ENCODE assay signal across 26 cellular contexts in genomic region chr12:114649585-114649984, GRCh38. TPM values are rescaled to one million over a fixed set of nuclear protein-coding genes. Genes with fewer than 3 reads are reported as not detected.
"Had no signal": no experiment of that assay in that cellular context is flagged by ENCODE, and none has a peak within 500 bp of the region (broad histone marks: within the 10 kb centered on the region; RNA-seq: fewer than 3 reads in every experiment).

No MANE protein-coding gene starts in this region.

- H3K27me3 ChIP-seq: gastrocnemius medialis, pancreas, suprapubic skin, thyroid gland, upper lobe of left lung had no signal

- H3K27me3 Mint-ChIP-seq: central memory CD8-positive, alpha-beta T cell had no signal

- H3K4me1 Mint-ChIP-seq: central memory CD8-positive, alpha-beta T cell; naive thymus-derived CD4-positive, alpha-beta T cell; nephron progenitor cell; stimulated activated effector memory CD8-positive, alpha-beta T cell treated with anti-CD3 and anti-CD28 coated beads, Interleukin-12 subunit alpha, Interleukin-12 subunit beta, amount 100 ng/mL, for 72 hours had no signal

- DNase-seq: cortex of kidney; dorsolateral prefrontal cortex; effector CD8-positive, alpha-beta T cell; gastrocnemius medialis; kidney; left cardiac atrium; left ventricle myocardium inferior; mesenchymal stem cell; naive thymus-derived CD4-positive, alpha-beta T cell; nephron progenitor cell; nucleus accumbens; pancreas; right cardiac atrium; stimulated activated CD4-positive, alpha-beta T cell treated with anti-CD3 and anti-CD28 coated beads, Interleukin-2, amount 100 ng/mL, for 48 hours; stimulated activated CD8-positive, alpha-beta memory T cell treated with anti-CD3 and anti-CD28 coated beads, Interleukin-4, amount 100 ng/mL, for 48 hours; stimulated activated naive CD8-positive, alpha-beta T cell treated with anti-CD3 and anti-CD28 coated beads, Interleukin-15, Interleukin-2, amounts not matched to agents 100 U/mL and 50 U/mL, for 24 hours; thyroid gland; upper lobe of left lung had no signal

- H3K9me3 ChIP-seq: esophagus muscularis mucosa, gastrocnemius medialis, left ventricle myocardium inferior, pancreas, suprapubic skin, thyroid gland, upper lobe of left lung had no signal

- H3K4me2 ChIP-seq: smooth muscle cell had no signal

- H3K27ac Mint-ChIP-seq: naive thymus-derived CD4-positive, alpha-beta T cell; nephron progenitor cell; progenitor cell of endocrine pancreas; stimulated activated effector memory CD8-positive, alpha-beta T cell treated with anti-CD3 and anti-CD28 coated beads, Interleukin-12 subunit alpha, Interleukin-12 subunit beta, amount 100 ng/mL, for 72 hours had no signal

- H3K4me3 Mint-ChIP-seq: central memory CD8-positive, alpha-beta T cell; naive thymus-derived CD4-positive, alpha-beta T cell; nephron progenitor cell; stimulated activated effector memory CD8-positive, alpha-beta T cell treated with anti-CD3 and anti-CD28 coated beads, Interleukin-12 subunit alpha, Interleukin-12 subunit beta, amount 100 ng/mL, for 72 hours had no signal

- H3K9me3 Mint-ChIP-seq: nephron progenitor cell had no signal

- ATAC-seq: gastrocnemius medialis; left cardiac atrium; naive thymus-derived CD4-positive, alpha-beta T cell; pancreas; right cardiac atrium; stimulated activated effector memory CD8-positive, alpha-beta T cell treated with anti-CD3 and anti-CD28 coated beads, Interleukin-12 subunit alpha, Interleukin-12 subunit beta, amount 100 ng/mL, for 72 hours; stimulated activated naive CD8-positive, alpha-beta T cell treated with anti-CD3 and anti-CD28 coated beads, Interleukin-15, Interleukin-2, amounts not matched to agents 100 U/mL and 50 U/mL, for 24 hours had no signal

- H3K27ac ChIP-seq: dorsolateral prefrontal cortex, esophagus muscularis mucosa, gastrocnemius medialis, left ventricle myocardium inferior, pancreas, suprapubic skin, thyroid gland, upper lobe of left lung had no signal

- FAIRE-seq: endometrium, kidney, pancreas had no signal

- H3K4me3 ChIP-seq: dorsolateral prefrontal cortex, esophagus muscularis mucosa, gastrocnemius medialis, left ventricle myocardium inferior, lung, pancreas, smooth muscle cell, suprapubic skin, thyroid gland, upper lobe of left lung had no signal

- H3K36me3 Mint-ChIP-seq: naive thymus-derived CD4-positive, alpha-beta T cell; stimulated activated effector memory CD8-positive, alpha-beta T cell treated with anti-CD3 and anti-CD28 coated beads, Interleukin-12 subunit alpha, Interleukin-12 subunit beta, amount 100 ng/mL, for 72 hours had no signal

- H3K4me1 ChIP-seq: esophagus muscularis mucosa, gastrocnemius medialis, left ventricle myocardium inferior, pancreas, suprapubic skin, thyroid gland, upper lobe of left lung had no signal

- H3K36me3 ChIP-seq: esophagus muscularis mucosa, gastrocnemius medialis, left ventricle myocardium inferior, pancreas, suprapubic skin, thyroid gland, upper lobe of left lung had no signal

RNA-seq across cellular contexts. Expression of gene TBX3, which starts 34.4 kb away (rescaled TPM):
- total RNA-seq: naive thymus-derived CD4-positive, alpha-beta T cell had no signal
- polyA plus RNA-seq: naive thymus-derived CD4-positive, alpha-beta T cell had no signal
